Comparison of ENCODE assay signal across 8 cellular contexts in the genomic region with DNA sequence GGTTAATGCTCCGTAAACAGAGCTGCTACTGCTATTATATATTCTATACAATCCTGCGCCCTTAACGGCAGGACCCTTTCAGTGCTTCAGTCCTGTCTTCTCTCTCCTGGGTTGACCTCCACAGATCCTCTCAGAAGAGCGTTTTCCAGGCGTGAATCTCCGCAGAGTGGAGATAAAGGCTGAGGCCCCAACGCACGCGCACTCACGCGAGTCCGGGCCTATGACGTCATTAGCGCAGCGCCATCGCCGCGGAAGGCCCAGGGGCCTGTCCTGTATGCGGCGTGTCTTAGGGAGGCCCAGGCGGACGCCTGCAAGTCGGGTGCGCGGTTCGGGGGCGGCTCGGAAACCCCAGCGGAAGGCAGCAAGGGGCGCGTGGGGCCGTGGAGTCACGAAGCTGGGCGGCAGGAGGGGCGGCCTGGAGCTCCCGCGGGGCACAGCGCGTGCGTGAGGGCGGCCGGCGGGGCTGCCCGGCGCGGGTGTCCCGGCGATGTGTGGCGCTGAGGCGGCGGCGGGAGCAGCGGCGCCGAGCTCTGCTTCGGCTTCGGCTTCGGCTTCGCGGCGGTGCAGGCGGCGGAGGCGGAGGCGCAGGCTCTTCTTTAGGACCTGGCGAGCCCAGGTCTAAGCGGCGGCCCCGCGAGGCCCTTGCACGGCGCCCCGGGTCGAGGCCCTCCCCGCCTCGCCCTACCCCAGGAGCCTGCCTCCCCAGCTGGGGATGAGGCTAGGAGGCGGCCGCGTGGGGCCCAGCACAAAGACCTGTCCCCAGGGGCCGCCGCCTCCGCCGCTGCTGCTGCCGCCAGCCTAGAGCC. TPM values are rescaled to one million over a fixed set of nuclear protein-coding genes. Genes with fewer than 3 reads are reported as not detected.
DNase-seq lines count a peak whose midpoint lies in the region; ATAC-seq lines count a peak whose summit lies in the region.

A gene with protein sequence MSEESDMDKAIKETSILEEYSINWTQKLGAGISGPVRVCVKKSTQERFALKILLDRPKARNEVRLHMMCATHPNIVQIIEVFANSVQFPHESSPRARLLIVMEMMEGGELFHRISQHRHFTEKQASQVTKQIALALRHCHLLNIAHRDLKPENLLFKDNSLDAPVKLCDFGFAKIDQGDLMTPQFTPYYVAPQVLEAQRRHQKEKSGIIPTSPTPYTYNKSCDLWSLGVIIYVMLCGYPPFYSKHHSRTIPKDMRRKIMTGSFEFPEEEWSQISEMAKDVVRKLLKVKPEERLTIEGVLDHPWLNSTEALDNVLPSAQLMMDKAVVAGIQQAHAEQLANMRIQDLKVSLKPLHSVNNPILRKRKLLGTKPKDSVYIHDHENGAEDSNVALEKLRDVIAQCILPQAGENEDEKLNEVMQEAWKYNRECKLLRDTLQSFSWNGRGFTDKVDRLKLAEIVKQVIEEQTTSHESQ (plus strand): TSS at position 479 of the 806 bp plus-strand sequence. CDS start 506 bp downstream, outside the sequence.

- H3K27ac ChIP-seq in effector memory CD4-positive, alpha-beta T cell (ENCODE audit: insufficient read depth, low read length, poor library complexity, severe bottlenecking) = peak within 1 kb of the TSS; percentile 88

- peak; percentile 80 for ATAC-seq in GM21360 (IDR thresholded peaks at IDR 0.05; ENCODE audit: unreplicated experiment)

- H3K27me3 ChIP-seq in effector memory CD4-positive, alpha-beta T cell (replicated peaks; ENCODE audit: control insufficient read depth, insufficient read depth, low read length, poor library complexity, severe bottlenecking) = no peaks in the 10 kb centered on the region

- CTCF ChIA-PET in activated CD8-positive, alpha-beta memory T cell treated with anti-CD3 and anti-CD28 coated beads for 36 hours (lab: Charles Lee) = interaction anchor here (1.2 kb wide), 1 partner anchor 29 kb away, joined by 5 read pairs; no protein-coding TSS in a partner anchor

- H3K9me3 ChIP-seq in effector memory CD4-positive, alpha-beta T cell (ENCODE audit: control insufficient read depth, low read length) = no peaks in the 10 kb centered on the region

- DNase-seq in COLO829 (ENCODE audit: low spot score) = peak; percentile 99
- peak; percentile 92 for DNase-seq in HT1080 (ENCODE audit: low read depth)
- peak; percentile 87 to 91 for DNase-seq in NOMO-1 (lab: John Stamatoyannopoulos, UW; ENCODE audit: unreplicated experiment in 2 of 2)
- DNase-seq in effector memory CD4-positive, alpha-beta T cell = peak; percentile 92 to 95 (median 93)
- peak; percentile 91 for DNase-seq in medulla oblongata (ENCODE audit: extremely low spot score)
- peak; percentile 94 to 96 (median 95) for DNase-seq in stimulated activated CD4-positive, alpha-beta T cell treated with anti-CD3 and anti-CD28 coated beads, TNF-alpha, amount 100 ng/mL, for 48 hours (ENCODE audit: low read depth in 3 of 3)

- peak within 1 kb of the TSS; percentile 81 for H3K4me3 ChIP-seq in effector memory CD4-positive, alpha-beta T cell (ENCODE audit: insufficient read depth, low read depth, low read length, poor library complexity, severe bottlenecking)

- POLR2A ChIA-PET in activated CD8-positive, alpha-beta memory T cell treated with anti-CD3 and anti-CD28 coated beads for 36 hours (lab: Charles Lee) = interaction anchor here (0.5 to 1.1 kb wide), 8 partner anchors 28 to 950 kb away, joined by 3 to 7 read pairs (median 4); no protein-coding TSS in a partner anchor

- peaks cover 25% of the 10 kb centered on the region for H3K4me1 ChIP-seq in effector memory CD4-positive, alpha-beta T cell (ENCODE audit: control insufficient read depth, insufficient read depth, low read length, poor library complexity, severe bottlenecking)

- H3K36me3 ChIP-seq in effector memory CD4-positive, alpha-beta T cell (ENCODE audit: control insufficient read depth, insufficient read depth, low read length) = no peaks in the 10 kb centered on the region

RNA-seq across cellular contexts. Expression of the gene that starts here (rescaled TPM):
- 42.7 and 45.4 TPM in 2 replicates for total RNA-seq in HT1080 (2014; rRNA removed; shearing (Covaris generic))
- 36.1 and 39.5 TPM in 2 replicates for polyA plus RNA-seq in HT1080 (2015; cell fraction: cytosol; rRNA removed)
- polyA plus RNA-seq in HT1080 (2015; cell fraction: nucleus; rRNA removed) = 50.0 and 55.3 TPM in 2 replicates
- 10 to 100 TPM; 68.2 to 73.7 TPM for total RNA-seq in activated CD8-positive, alpha-beta memory T cell treated with anti-CD3 and anti-CD28 coated beads for 36 hours

Comparison
In these comparisons a context has a peak if more than half of its experiments do, and no peak if none do; other contexts are left out.
1. Peak in every context shown above with its lines: DNase-seq, ATAC-seq, H3K4me3 ChIP-seq and H3K27ac ChIP-seq.